In the genomic region with DNA sequence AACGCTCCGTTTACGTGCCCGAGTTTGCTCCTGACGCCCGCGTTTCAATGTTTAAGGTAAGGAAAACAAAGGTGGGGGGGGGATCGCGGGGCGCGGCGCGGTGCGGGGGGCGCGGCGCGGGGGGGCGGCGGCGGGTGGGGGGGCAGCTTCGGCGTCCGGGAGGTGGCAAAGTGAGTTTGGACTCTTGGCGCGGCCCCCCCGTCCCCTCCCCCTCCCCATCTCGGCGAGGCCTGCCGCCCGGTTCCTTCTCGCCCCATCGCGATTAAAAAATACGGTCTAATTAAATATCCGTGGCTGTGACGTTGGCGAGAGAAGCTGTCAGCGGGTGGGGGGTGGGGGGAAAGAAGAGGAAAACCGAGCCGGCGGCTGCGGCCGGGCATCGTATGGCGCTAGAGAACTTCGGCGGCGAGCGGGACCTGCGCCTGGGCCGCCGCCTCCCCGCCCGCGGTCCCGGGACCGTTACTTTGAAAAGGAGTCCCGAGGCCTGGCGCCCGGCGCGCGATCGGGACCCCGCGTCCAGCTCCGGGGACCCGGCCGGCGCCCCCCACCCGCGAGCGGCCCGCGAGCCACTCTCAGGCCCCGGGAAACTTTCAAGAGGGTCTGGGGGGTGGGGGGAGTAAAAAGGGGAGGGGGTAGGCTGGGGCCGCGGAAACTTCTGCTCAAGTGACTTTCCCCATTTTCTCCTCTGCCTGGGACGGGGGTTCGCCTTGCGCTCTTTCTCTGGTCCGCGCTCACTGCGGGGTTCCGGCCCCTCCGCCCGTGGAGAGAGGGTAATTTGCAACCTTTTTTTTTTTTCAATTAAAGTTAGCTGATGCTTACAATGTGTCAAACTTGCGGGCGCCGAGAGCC, we compare ENCODE assay signal across 8 cellular contexts.
DNase-seq lines count a peak whose midpoint lies in the region; ATAC-seq and TF ChIP-seq lines count a peak whose summit lies in the region.

No MANE protein-coding gene starts in this region.

- peak overlapping the region in 1 of 2 donors; percentile 35 for H3K9ac ChIP-seq in colonic mucosa (ENCODE audit: low read depth in 2 of 2, low read length in 2 of 2)

- peaks cover 31% of the 10 kb centered on the region for H3K27me3 Mint-ChIP-seq in HFFc6 (ENCODE audit: insufficient read depth)

- peaks cover 6% of the 10 kb centered on the region for H3K4me1 ChIP-seq in colonic mucosa
- H3K4me1 ChIP-seq in neuron (ENCODE audit: insufficient read depth, low read length) = peaks cover 31% of the 10 kb centered on the region

- intact Hi-C loops in colonic mucosa (cut with DNase I) = no loop called here

- no peaks in the 10 kb centered on the region for H3K36me3 Mint-ChIP-seq in HFFc6 (ENCODE audit: low read depth)

- peak overlapping the region; percentile 19 for H3K4me3 ChIP-seq in colonic mucosa
- peak overlapping the region; percentile 91 for H3K4me3 ChIP-seq in neuron (ENCODE audit: low read length)

- H3K4me1 Mint-ChIP-seq in HFFc6 (ENCODE audit: low read depth) = peaks cover 24% of the 10 kb centered on the region

- TF ChIP-seq CTCF in HFFc6 (IDR thresholded peaks at IDR 0.05) = no peak
- TF ChIP-seq CTCF in colonic mucosa (IDR thresholded peaks at IDR 0.05) = no peak

- peak; percentile 38 for DNase-seq in AG08395 (ENCODE audit: low spot score)
- no peak for DNase-seq in HFFc6
- DNase-seq in colonic mucosa = no peak
- DNase-seq in kidney tubule cell (ENCODE audit: low spot score) = no peak

- H3K9me3 Mint-ChIP-seq in HFFc6 = no peaks in the 10 kb centered on the region; the same call in 1 of the 2 replicates

- ATAC-seq in HG02763 (IDR thresholded peaks at IDR 0.05; ENCODE audit: unreplicated experiment) (no peak), HG03045 (IDR thresholded peaks at IDR 0.05; ENCODE audit: unreplicated experiment) (no peak), GM21786 (IDR thresholded peaks at IDR 0.05; ENCODE audit: unreplicated experiment) (no peak)

- no peaks in the 10 kb centered on the region for H3K9me3 ChIP-seq in colonic mucosa
- no peaks in the 10 kb centered on the region for H3K9me3 ChIP-seq in neuron (ENCODE audit: low read length)

- no peak overlapping the region for H3K27ac ChIP-seq in colonic mucosa

- H3K36me3 ChIP-seq in colonic mucosa = no peaks in the 10 kb centered on the region
- no peaks in the 10 kb centered on the region for H3K36me3 ChIP-seq in neuron (ENCODE audit: insufficient read depth, low read length)

- no peak overlapping the region for H2AFZ ChIP-seq in neuron (ENCODE audit: low read depth, low read length)

- H3K27me3 ChIP-seq in colonic mucosa (peaks cover 76% of the 10 kb centered on the region), neuron (ENCODE audit: insufficient read depth, low read length) (no peaks in the 10 kb centered on the region)

- H3K27ac Mint-ChIP-seq in HFFc6 = no peak overlapping the region

- peak overlapping the region; percentile 94 for H3K4me3 Mint-ChIP-seq in HFFc6
